8 cellular contexts compared by ENCODE assay signal in the genomic region with DNA sequence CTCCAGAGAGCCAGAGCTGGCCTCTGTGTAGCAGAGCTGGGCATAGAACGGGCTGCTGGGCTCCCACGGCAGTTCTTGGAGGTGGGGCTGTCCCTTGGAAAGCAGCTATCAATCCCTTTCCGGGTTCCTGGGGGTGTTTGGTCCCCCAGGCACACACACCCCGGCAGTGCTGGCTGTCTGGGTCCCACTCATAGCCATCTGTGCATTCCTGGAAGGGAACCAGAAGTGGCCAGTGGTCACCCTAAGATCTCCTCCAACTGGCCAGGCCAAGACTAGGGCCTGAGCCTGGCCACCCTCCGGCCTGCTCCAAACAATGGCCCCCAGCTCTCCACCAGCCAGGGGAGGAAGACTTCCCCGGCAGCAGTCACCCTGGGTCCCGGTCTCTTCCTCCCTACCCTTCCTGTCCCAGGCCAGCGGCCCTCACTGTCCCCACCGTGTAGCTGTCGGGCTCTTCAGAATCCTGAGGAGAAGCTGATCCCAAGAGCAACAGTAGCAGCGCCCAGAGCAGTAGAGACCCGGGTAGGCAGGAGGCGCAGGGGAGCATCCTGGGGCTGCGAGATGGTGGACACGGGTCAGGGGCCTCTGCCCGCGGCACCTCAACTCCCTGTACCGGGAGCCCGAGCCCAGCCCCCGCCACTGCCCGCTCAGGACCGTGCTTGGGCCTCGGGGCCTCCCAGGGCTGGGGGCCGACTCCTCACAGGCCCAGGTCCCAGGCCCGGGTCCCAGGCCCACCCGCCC. TPM values are rescaled to one million over a fixed set of nuclear protein-coding genes. Genes with fewer than 3 reads are reported as not detected.
DNase-seq lines count a peak whose midpoint lies in the region; ATAC-seq, FAIRE-seq and TF ChIP-seq lines count a peak whose summit lies in the region.

No MANE protein-coding gene starts in this region.

- DNase-seq in GM03348 (ENCODE audit: low spot score) (peak; percentile 55), gastrocnemius medialis (no peak), NOMO-1 treated with DMSO at 0.1 percent for 48 hours (lab: John Stamatoyannopoulos, UW; ENCODE audit: unreplicated experiment) (no peak), frontal cortex (ENCODE audit: low spot score in 2 of 2) (no peak), H4 (ENCODE audit: low spot score) (no peak)
- DNase-seq in activated naive CD8-positive, alpha-beta T cell treated with anti-CD3 and anti-CD28 coated beads for 36 hours = no peak
- no peak for DNase-seq in activated CD4-positive, CD25-positive, alpha-beta regulatory T cell treated with anti-CD3 and anti-CD28 coated beads, Interleukin-2, amount 50 U/mL, for 72 hours

- peaks cover 0 to 1% of the 10 kb centered on the region in 2 donors for H3K36me3 ChIP-seq in gastrocnemius medialis

- no peaks in the 10 kb centered on the region for H3K27me3 ChIP-seq in gastrocnemius medialis

- H3K36me3 Mint-ChIP-seq in activated naive CD8-positive, alpha-beta T cell treated with anti-CD3 and anti-CD28 coated beads for 36 hours = peaks cover 8% of the 10 kb centered on the region

- FAIRE-seq in frontal cortex (lab: Jason Lieb, UNC) = no peak

- no peak overlapping the region for H3K27ac Mint-ChIP-seq in activated naive CD8-positive, alpha-beta T cell treated with anti-CD3 and anti-CD28 coated beads for 36 hours

- no peaks in the 10 kb centered on the region for H3K27me3 Mint-ChIP-seq in activated naive CD8-positive, alpha-beta T cell treated with anti-CD3 and anti-CD28 coated beads for 36 hours

- no peak for TF ChIP-seq POLR2A in gastrocnemius medialis (IDR thresholded peaks at IDR 0.05)

- peaks cover 23% of the 10 kb centered on the region for H3K4me1 Mint-ChIP-seq in activated naive CD8-positive, alpha-beta T cell treated with anti-CD3 and anti-CD28 coated beads for 36 hours

- no peaks in the 10 kb centered on the region for H3K9me3 ChIP-seq in gastrocnemius medialis

- H3K9me3 Mint-ChIP-seq in activated naive CD8-positive, alpha-beta T cell treated with anti-CD3 and anti-CD28 coated beads for 36 hours = no peaks in the 10 kb centered on the region

- intact Hi-C loops in gastrocnemius medialis (cut with DNase I; ENCODE audit: low total_unique reads) = no loop called here

- peak overlapping the region; percentile 30 for H3K4me3 ChIP-seq in iPS-11a (ENCODE audit: low read depth, low read length)
- H3K4me3 ChIP-seq in gastrocnemius medialis = peak overlapping the region; percentile 54 to 63 (median 60)

- ATAC-seq in gastrocnemius medialis = peak; percentile 5 to 18

- H3K4me3 Mint-ChIP-seq in activated naive CD8-positive, alpha-beta T cell treated with anti-CD3 and anti-CD28 coated beads for 36 hours = peak overlapping the region; percentile 45

- peaks cover 0 to 19% of the 10 kb centered on the region in 2 donors for H3K4me1 ChIP-seq in gastrocnemius medialis

- peak in 1 of 5 experiments; percentile 8 for TF ChIP-seq CTCF in gastrocnemius medialis (IDR thresholded peaks at IDR 0.05 in 4 of 5, conservative IDR thresholded peaks at IDR 0.05 in 1 of 5)

- in situ Hi-C loops in gastrocnemius medialis (cut with MboI; ENCODE audit: low sequenced_read_pairs in 4 of 4) = no loop called here

- H3K27ac ChIP-seq in gastrocnemius medialis = peak overlapping the region; percentile 80 to 87 (median 82)

RNA-seq across cellular contexts. Expression of a gene that starts 0.6 kb away (rescaled TPM):
- 1 to 10 TPM; 8.5 to 8.9 TPM for total RNA-seq in activated naive CD8-positive, alpha-beta T cell treated with anti-CD3 and anti-CD28 coated beads for 36 hours
- total RNA-seq in gastrocnemius medialis = 10 to 100 TPM; 20.6 to 24.1 (median 22.9) TPM
- total RNA-seq in frontal cortex = 13.0 TPM
- 0.33 and 3.9 TPM in 2 replicates for total RNA-seq in H4 (2014; rRNA removed; shearing (Covaris generic))

RNA-seq across cellular contexts. Expression of a gene that starts 7.7 kb away (rescaled TPM):
- total RNA-seq in activated naive CD8-positive, alpha-beta T cell treated with anti-CD3 and anti-CD28 coated beads for 36 hours = 10 to 100 TPM; 39.3 to 41.5 TPM
- under 1 TPM in 3 of 4 donors, not detected in 1; 0.20 to 0.49 (median 0.32) TPM for total RNA-seq in gastrocnemius medialis
- total RNA-seq in frontal cortex = not detected
- total RNA-seq in H4 (2014; rRNA removed; shearing (Covaris generic)) = not detected in 2 replicates

RNA-seq across cellular contexts. Expression of a gene that starts 11.7 kb away (rescaled TPM):
- 10 to 100 TPM; 64.0 to 67.4 TPM for total RNA-seq in activated naive CD8-positive, alpha-beta T cell treated with anti-CD3 and anti-CD28 coated beads for 36 hours
- total RNA-seq in gastrocnemius medialis (10 to 100 TPM; 26.4 to 44.9 (median 34.8) TPM), frontal cortex (42.8 TPM)
- 13.6 and 20.0 TPM in 2 replicates for total RNA-seq in H4 (2014; rRNA removed; shearing (Covaris generic))

RNA-seq across cellular contexts. Expression of a gene that starts 14.0 kb away (rescaled TPM):
- total RNA-seq in activated naive CD8-positive, alpha-beta T cell treated with anti-CD3 and anti-CD28 coated beads for 36 hours = 1,000 to 10,000 TPM; 1,050 to 1,075 TPM
- total RNA-seq in gastrocnemius medialis (100 to 1,000 TPM; 153 to 371 (median 251) TPM), frontal cortex (613 TPM)
- total RNA-seq in H4 (2014; rRNA removed; shearing (Covaris generic)) = 1,250 and 1,621 TPM in 2 replicates

RNA-seq across cellular contexts. Expression of a gene that starts 16.3 kb away (rescaled TPM):
- total RNA-seq in activated naive CD8-positive, alpha-beta T cell treated with anti-CD3 and anti-CD28 coated beads for 36 hours = 100 to 1,000 TPM; 113 to 114 TPM
- total RNA-seq in gastrocnemius medialis = 10 to 100 TPM; 39.6 to 79.3 (median 53.0) TPM
- 154 TPM for total RNA-seq in frontal cortex
- 175 and 231 TPM in 2 replicates for total RNA-seq in H4 (2014; rRNA removed; shearing (Covaris generic))

Comparison
In these comparisons a context has a peak if more than half of its experiments do, and no peak if none do; other contexts are left out.
1. RNA of a gene that starts 7.7 kb away (total RNA-seq): 39.3 to 41.5 TPM in activated naive CD8-positive, alpha-beta T cell treated with anti-CD3 and anti-CD28 coated beads for 36 hours; 0.20 to 0.49 TPM in gastrocnemius medialis, not detected in frontal cortex (single experiment) and not detected in H4; every median in the first group is over 10 times any median in the second.